23 cellular contexts compared by ENCODE assay signal in the genomic region with DNA sequence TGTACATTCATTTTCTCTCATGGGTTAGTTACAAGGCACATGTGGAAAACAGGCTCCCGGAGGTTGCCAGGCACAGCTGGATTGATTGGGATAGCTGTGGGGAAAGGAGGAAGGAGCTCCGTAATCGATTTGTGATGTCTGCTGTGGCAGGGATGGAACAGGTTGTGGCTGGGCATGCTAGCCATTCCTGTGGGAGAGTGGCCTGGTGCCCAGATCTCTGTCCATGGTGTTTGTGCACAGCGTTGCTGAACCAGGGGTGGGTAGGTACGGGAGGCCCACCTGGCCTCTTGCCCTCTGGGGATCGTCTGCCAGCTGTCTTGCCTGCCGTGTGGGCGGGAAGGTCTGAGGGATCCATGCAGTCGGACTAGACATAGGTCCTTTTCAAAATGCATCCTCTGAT.
"Had no signal": no experiment of that assay in that cellular context is flagged by ENCODE, and none has a peak within 500 bp of the region (broad histone marks: within the 10 kb centered on the region; RNA-seq: fewer than 3 reads in every experiment).

No MANE protein-coding gene starts in this region.

- DNase-seq: activated CD4-positive, alpha-beta T cell treated with anti-CD3 and anti-CD28 coated beads for 1 hour; activated CD4-positive, alpha-beta T cell treated with anti-CD3 and anti-CD28 coated beads, Interleukin-2, amount 50 U/mL, for 1 hour; activated naive CD4-positive, alpha-beta T cell; activated T-cell treated with anti-CD3 and anti-CD28 coated beads, Interleukin-2, amount 50 U/mL, for 24 hours; adrenal gland; central memory CD4-positive, alpha-beta T cell; dermis blood vessel endothelial cell; effector CD8-positive, alpha-beta T cell; erythroblast; foreskin keratinocyte; immature natural killer cell; natural killer cell; ovary; psoas muscle; substantia nigra; T-helper 9 cell had no signal

- H3K27ac ChIP-seq: foreskin keratinocyte, ovary, psoas muscle, right atrium auricular region had no signal

- H3K27ac Mint-ChIP-seq: activated naive CD8-positive, alpha-beta T cell; activated T-cell treated with anti-CD3 and anti-CD28 coated beads, Interleukin-2, amount 50 U/mL, for 24 hours; activated T-helper 2 cell treated with anti-CD3 and anti-CD28 coated beads, Interferon-gamma antibody, Interleukin-2, Interleukin-4, amounts not matched to agents 10 μg/mL and 5 μg/mL and 100 μg/mL, durations not matched to agents 14 hours and 24 hours and 36 hours; immature natural killer cell; natural killer cell; stimulated activated naive CD8-positive, alpha-beta T cell treated with anti-CD3 and anti-CD28 coated beads, Interleukin-15, Interleukin-2, amounts not matched to agents 100 ng/mL and 50 ng/mL, for 24 hours had no signal

- H3K27me3 Mint-ChIP-seq: activated naive CD8-positive, alpha-beta T cell; activated T-cell treated with anti-CD3 and anti-CD28 coated beads, Interleukin-2, amount 50 U/mL, for 24 hours; stimulated activated naive CD8-positive, alpha-beta T cell treated with anti-CD3 and anti-CD28 coated beads, Interleukin-15, Interleukin-2, amounts not matched to agents 100 ng/mL and 50 ng/mL, for 24 hours had no signal

- H3K36me3 Mint-ChIP-seq: activated naive CD8-positive, alpha-beta T cell; immature natural killer cell; natural killer cell had no signal

- H3K4me3 Mint-ChIP-seq: activated naive CD8-positive, alpha-beta T cell; activated T-cell treated with anti-CD3 and anti-CD28 coated beads, Interleukin-2, amount 50 U/mL, for 24 hours; immature natural killer cell; natural killer cell; stimulated activated naive CD8-positive, alpha-beta T cell treated with anti-CD3 and anti-CD28 coated beads, Interleukin-15, Interleukin-2, amounts not matched to agents 100 ng/mL and 50 ng/mL, for 24 hours had no signal

- H3K9me3 ChIP-seq: adrenal gland, ascending aorta, ovary, psoas muscle, right atrium auricular region, tibial nerve had no signal

- H3K4me3 ChIP-seq: adrenal gland, ascending aorta, lung, ovary, psoas muscle, right atrium auricular region, tibial nerve had no signal

- H3K9me3 Mint-ChIP-seq: activated T-cell treated with anti-CD3 and anti-CD28 coated beads, Interleukin-2, amount 50 U/mL, for 24 hours; activated T-helper 2 cell treated with anti-CD3 and anti-CD28 coated beads, Interferon-gamma antibody, Interleukin-2, Interleukin-4, amounts not matched to agents 10 μg/mL and 5 μg/mL and 100 μg/mL, durations not matched to agents 14 hours and 24 hours and 36 hours; immature natural killer cell; natural killer cell; stimulated activated naive CD8-positive, alpha-beta T cell treated with anti-CD3 and anti-CD28 coated beads, Interleukin-15, Interleukin-2, amounts not matched to agents 100 ng/mL and 50 ng/mL, for 24 hours had no signal

- H3K27me3 ChIP-seq: adrenal gland, ascending aorta, foreskin keratinocyte, ovary, right atrium auricular region, tibial nerve had no signal

- H3K36me3 ChIP-seq: adrenal gland, ascending aorta, ovary, right atrium auricular region, tibial nerve had no signal

- H3K4me1 ChIP-seq: psoas muscle had no signal

- H3K4me1 Mint-ChIP-seq: immature natural killer cell, natural killer cell had no signal
